12 cellular contexts compared by ENCODE assay signal in genomic region chr18:36035253-36035652, GRCh38. TPM values are rescaled to one million over a fixed set of nuclear protein-coding genes. Genes with fewer than 3 reads are reported as not detected.
DNase-seq lines count a peak whose midpoint lies in the region; ATAC-seq lines count a peak whose summit lies in the region.
"Had no signal": no experiment of that assay in that cellular context is flagged by ENCODE, and none has a peak within 500 bp of the region (broad histone marks: within the 10 kb centered on the region; RNA-seq: fewer than 3 reads in every experiment).

No MANE protein-coding gene starts in this region.

- no peak overlapping the region for H3K4me3 Mint-ChIP-seq in memory B cell
- H3K4me3 Mint-ChIP-seq: activated naive CD8-positive, alpha-beta T cell had no signal

- peaks cover 34% of the 10 kb centered on the region for H3K4me1 Mint-ChIP-seq in memory B cell

- no peaks in the 10 kb centered on the region for H3K9me3 ChIP-seq in SJCRH30 (replicated peaks)

- peaks cover 25% of the 10 kb centered on the region for H3K36me3 Mint-ChIP-seq in memory B cell

- peaks cover 3% of the 10 kb centered on the region for H3K9me3 Mint-ChIP-seq in memory B cell

- peak overlapping the region; percentile 59 for H3K27ac ChIP-seq in SJCRH30
- H3K27ac ChIP-seq: suprapubic skin had no signal

- H3K4me3 ChIP-seq in SJCRH30: no peak overlapping the region
- H3K4me3 ChIP-seq: suprapubic skin had no signal

- no peaks in the 10 kb centered on the region for H3K27me3 ChIP-seq in SJCRH30
- H3K27me3 ChIP-seq: suprapubic skin had no signal

- peak; percentile 17 for DNase-seq in Daoy (ENCODE audit: low read depth)
- peak; percentile 3 for DNase-seq in NCI-H1436 treated with DMSO at 0.1 percent for 48 hours (lab: John Stamatoyannopoulos, UW)
- DNase-seq in SJCRH30: peak; percentile 16 to 79
- DNase-seq in memory B cell (ENCODE audit: low spot score in 2 of 2): no peak
- DNase-seq in cortex of kidney (lab: John Stamatoyannopoulos, UW): no peak
- no peak for DNase-seq in hypothalamus (lab: John Stamatoyannopoulos, UW)
- DNase-seq in mucosa of gallbladder (ENCODE audit: low spot score): no peak
- DNase-seq: kidney, OCI-M1 had no signal

- ATAC-seq in memory B cell (ENCODE audit: low read depth) (no peak), GM19328 (IDR thresholded peaks at IDR 0.05; ENCODE audit: unreplicated experiment) (no peak)

- H3K36me3 ChIP-seq in SJCRH30: 0 out of 2 replicates have a peak, but pooled peaks cover 4% of the 10 kb centered on the region

- peaks cover 29% of the 10 kb centered on the region for H3K4me1 ChIP-seq in SJCRH30

- H3K27ac Mint-ChIP-seq in memory B cell: peak overlapping the region; percentile 74
- H3K27ac Mint-ChIP-seq: activated naive CD8-positive, alpha-beta T cell had no signal

- no peaks in the 10 kb centered on the region for H3K27me3 Mint-ChIP-seq in memory B cell
- H3K27me3 Mint-ChIP-seq: activated naive CD8-positive, alpha-beta T cell had no signal

RNA-seq across cellular contexts. Expression of gene RPRD1A, which starts 32.1 kb away (rescaled TPM):
- total RNA-seq in Daoy (2014; rRNA removed; shearing (Covaris generic)): 47.9 and 60.4 TPM in 2 replicates
- total RNA-seq in SJCRH30 (2014; rRNA removed; shearing (Covaris generic)): 29.0 and 37.0 TPM in 2 replicates
- 51.4 TPM for total RNA-seq in mucosa of gallbladder

Comparison
In these comparisons a context has a peak if more than half of its experiments do, and no peak if none do; other contexts are left out.
1. DNase-seq: peak in Daoy (single experiment), NCI-H1436 treated with DMSO at 0.1 percent for 48 hours (single experiment) and SJCRH30 (2 of 2); none in memory B cell (0 of 2), cortex of kidney (single experiment), hypothalamus (0 of 51) and mucosa of gallbladder (single experiment).